Comparison of ENCODE assay signal across 10 cellular contexts in the genomic region with DNA sequence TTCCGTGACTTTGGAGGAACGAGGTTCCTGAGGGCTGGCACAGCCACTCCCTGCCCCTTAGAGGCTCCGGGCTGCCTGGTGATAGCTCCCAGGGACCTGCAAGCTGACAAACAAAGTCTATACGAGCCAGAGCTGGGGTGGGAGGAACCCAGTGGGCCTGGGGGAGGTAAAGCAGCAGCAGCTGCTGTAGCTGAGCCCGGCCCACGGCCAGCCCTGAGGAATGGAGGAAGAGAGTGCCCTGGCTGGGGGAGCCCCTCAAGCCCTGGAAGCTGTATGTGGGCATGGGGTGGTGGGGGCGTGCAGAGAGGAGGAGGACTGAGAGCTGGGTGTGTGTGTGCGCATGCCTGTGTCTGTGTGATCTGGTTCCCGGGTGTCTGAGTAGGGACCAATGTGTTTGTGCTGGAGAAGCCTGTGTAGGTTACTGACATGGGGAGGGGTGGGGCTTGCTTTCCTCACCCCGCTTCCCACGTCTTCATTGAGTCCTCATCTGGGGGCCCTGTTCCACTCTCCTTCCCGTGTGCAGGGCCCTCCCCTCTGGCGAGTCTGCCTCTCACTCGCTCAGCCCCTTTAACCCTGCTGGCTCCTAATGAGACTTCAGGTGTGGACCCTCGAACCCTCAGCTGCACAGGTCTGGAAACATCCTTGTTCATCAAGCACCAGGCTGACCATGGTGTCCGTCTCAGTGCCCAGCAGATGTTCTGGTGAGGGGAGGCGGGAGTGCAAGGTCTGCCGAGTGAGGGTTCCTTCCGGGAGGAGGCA. TPM values are rescaled to one million over a fixed set of nuclear protein-coding genes. Genes with fewer than 3 reads are reported as not detected.
A peak's percentile ranks its signal among the peaks of the same experiment; 100 is the strongest.
DNase-seq lines count a peak whose midpoint lies in the region; ATAC-seq and TF ChIP-seq lines count a peak whose summit lies in the region.
"Had no signal": no experiment of that assay in that cellular context is flagged by ENCODE, and none has a peak within 500 bp of the region (broad histone marks: within the 10 kb centered on the region; RNA-seq: fewer than 3 reads in every experiment).

No MANE protein-coding gene starts in this region.

- 0 out of 20 replicates have a peak overlapping the region, but pooled peaks of 1 of the 10 experiments have one; percentile 34 for H3K4me3 ChIP-seq in BLaER1 treated with 17β-estradiol and CSF1 and Interleukin-3, amounts not matched to agents 10 nM and 100 nM
- no peak overlapping the region for H3K4me3 ChIP-seq in neutrophil (ENCODE audit: low read depth in 1 of 2, low read length in 1 of 2)

- peaks cover 0 to 38% (median 22%) of the 10 kb centered on the region in 11 experiments; a peak in 14 of 22 replicates for H4K20me1 ChIP-seq in BLaER1 treated with 17β-estradiol and CSF1 and Interleukin-3, amounts not matched to agents 10 nM and 100 nM

- no peaks in the 10 kb centered on the region for H3K36me3 ChIP-seq in BLaER1 treated with 17β-estradiol and CSF1 and Interleukin-3, amounts not matched to agents 10 nM and 100 nM
- H3K36me3 ChIP-seq in neutrophil, result peaks cover 6% of the 10 kb centered on the region

- peak overlapping the region in 6 of 11 experiments; percentile 26 to 52 (median 35); a peak in 7 of 22 replicates for H3K9ac ChIP-seq in BLaER1 treated with 17β-estradiol and CSF1 and Interleukin-3, amounts not matched to agents 10 nM and 100 nM

- H3K27me3 ChIP-seq in BLaER1 treated with 17β-estradiol and CSF1 and Interleukin-3, amounts not matched to agents 10 nM and 100 nM, result no peaks in the 10 kb centered on the region
- no peaks in the 10 kb centered on the region for H3K27me3 ChIP-seq in neutrophil

- TF ChIP-seq CTCF in neutrophil (IDR thresholded peaks at IDR 0.05), result no peak

- DNase-seq in NCI-H1092 (lab: John Stamatoyannopoulos, UW) (peak; percentile 26), cardiac septum (ENCODE audit: low spot score) (peak; percentile 73), NCI-H82 (lab: John Stamatoyannopoulos, UW) (no peak), left lobe of liver (ENCODE audit: low spot score) (no peak)
- DNase-seq in activated CD4-positive, alpha-beta T cell treated with anti-CD3 and anti-CD28 coated beads, Interleukin-2, amount 50 U/mL, for 4 hours, result no peak
- DNase-seq: activated CD8-positive, alpha-beta memory T cell treated with anti-CD3 and anti-CD28 coated beads, Interleukin-2, amount 50 U/mL, for 4 hours; NCI-H146 had no signal

- no peaks in the 10 kb centered on the region for H3K9me3 ChIP-seq in BLaER1 treated with 17β-estradiol and CSF1 and Interleukin-3, amounts not matched to agents 10 nM and 100 nM (replicated peaks in 1 of 11)
- no peaks in the 10 kb centered on the region for H3K9me3 ChIP-seq in neutrophil

- intact Hi-C loops in cardiac septum (cut with DNase I), result no loop called here

- peaks cover 28 to 51% (median 43%) of the 10 kb centered on the region in 10 experiments for H3K4me1 ChIP-seq in BLaER1 treated with 17β-estradiol and CSF1 and Interleukin-3, amounts not matched to agents 10 nM and 100 nM
- H3K4me1 ChIP-seq in neutrophil (ENCODE audit: control insufficient read depth in 1 of 2, insufficient read depth in 1 of 2, low read depth in 1 of 2, low read length in 1 of 2), result peaks cover 47 to 49% of the 10 kb centered on the region in 2 experiments

- 0 out of 22 replicates have a peak overlapping the region, but pooled peaks of 1 of the 11 experiments have one; percentile 13 for H3K27ac ChIP-seq in BLaER1 treated with 17β-estradiol and CSF1 and Interleukin-3, amounts not matched to agents 10 nM and 100 nM
- peak overlapping the region; percentile 14 for H3K27ac ChIP-seq in neutrophil

- H3K4me2 ChIP-seq in BLaER1 treated with 17β-estradiol and CSF1 and Interleukin-3, amounts not matched to agents 10 nM and 100 nM, result peak overlapping the region; percentile 43 to 76 (median 66)

- ATAC-seq in left lobe of liver, result no peak
- ATAC-seq in activated CD4-positive, CD25-positive, alpha-beta regulatory T cell treated with anti-CD3 and anti-CD28 coated beads, Interleukin-2, amount 50 U/mL, for 24 hours, result no peak

RNA-seq across cellular contexts. Expression of a gene that starts 10.8 kb away (rescaled TPM):
- total RNA-seq in cardiac septum, result 55.1 TPM
- total RNA-seq in left lobe of liver, result 7.3 TPM

Comparison
In these comparisons a context has a peak if more than half of its experiments do, and no peak if none do; other contexts are left out.
1. DNase-seq: peak in NCI-H1092 (single experiment) and cardiac septum (single experiment); none in NCI-H82 (single experiment), left lobe of liver (single experiment) and activated CD4-positive, alpha-beta T cell treated with anti-CD3 and anti-CD28 coated beads, Interleukin-2, amount 50 U/mL, for 4 hours (0 of 2).